In genomic region chr16:79839450-79839849, GRCh38 we compare ENCODE assay signal across 15 cellular contexts.
DNase-seq lines count a peak whose midpoint lies in the region; ATAC-seq and TF ChIP-seq lines count a peak whose summit lies in the region.
"Had no signal": no experiment of that assay in that cellular context is flagged by ENCODE, and none has a peak within 500 bp of the region (broad histone marks: within the 10 kb centered on the region; RNA-seq: fewer than 3 reads in every experiment).

No MANE protein-coding gene starts in this region.

- peaks cover 21% of the 10 kb centered on the region for H3K9me3 Mint-ChIP-seq in activated CD4-positive, alpha-beta T cell treated with anti-CD3 and anti-CD28 coated beads, Interleukin-2, amount 10 ng/mL, durations not matched to agents 24 days and 14 days
- H3K9me3 Mint-ChIP-seq: CD4-positive, alpha-beta T cell had no signal

- 76 to 87% (median 80%) methylated on average over 2 of the region's 2 CpGs for WGBS in heart left ventricle, 4 donors
- WGBS in hepatocyte (ENCODE audit: low lambda C conversion rate, missing lambda C conversion rate) = 72% methylated on average over 2 of the region's 2 CpGs
- WGBS in aorta, 2 donors = 90 to 93% methylated on average over 2 of the region's 2 CpGs

- H3K27me3 Mint-ChIP-seq in activated CD4-positive, alpha-beta T cell treated with anti-CD3 and anti-CD28 coated beads, Interleukin-2, amount 10 ng/mL, durations not matched to agents 24 days and 14 days = peaks cover 2% of the 10 kb centered on the region
- H3K27me3 Mint-ChIP-seq: B cell had no signal

- no peaks in the 10 kb centered on the region for H3K79me2 ChIP-seq in hepatocyte

- peaks cover 0 to 11% (median 0%) of the 10 kb centered on the region in 12 donors for H3K4me1 ChIP-seq in heart left ventricle
- H3K4me1 ChIP-seq in hepatocyte (ENCODE audit: insufficient read depth) = peaks cover 29% of the 10 kb centered on the region
- no peaks in the 10 kb centered on the region for H3K4me1 ChIP-seq in aorta (ENCODE audit: control insufficient read depth in 1 of 2, insufficient read depth in 2 of 2, low read length in 2 of 2)

- peak overlapping the region; percentile 38 for H3K4me2 ChIP-seq in hepatocyte

- H3K4me3 ChIP-seq in heart left ventricle (no peak overlapping the region), hepatocyte (no peak overlapping the region), aorta (ENCODE audit: low read length in 2 of 2) (no peak overlapping the region)

- H2AFZ ChIP-seq in hepatocyte = no peak overlapping the region

- H3K27ac Mint-ChIP-seq in activated CD4-positive, alpha-beta T cell treated with anti-CD3 and anti-CD28 coated beads, Interleukin-2, amount 10 ng/mL, durations not matched to agents 24 days and 14 days = no peak overlapping the region
- H3K27ac Mint-ChIP-seq: B cell; CD4-positive, alpha-beta T cell had no signal

- intact Hi-C loops in heart left ventricle (cut with DNase I) = no loop called here
- intact Hi-C loops in aorta (cut with DNase I) = no loop called here
- intact Hi-C loops in activated CD4-positive, alpha-beta T cell treated with anti-CD3 and anti-CD28 coated beads, Interleukin-2, amount 10 ng/mL, durations not matched to agents 24 days and 14 days (cut with micrococcal nuclease) = no loop called here

- H3K36me3 ChIP-seq in heart left ventricle = no peaks in the 10 kb centered on the region
- H3K36me3 ChIP-seq in hepatocyte (replicated peaks; ENCODE audit: insufficient read depth, low read depth) = no peaks in the 10 kb centered on the region
- H3K36me3 ChIP-seq in aorta (ENCODE audit: control insufficient read depth in 1 of 2, insufficient read depth in 2 of 2, low read length in 1 of 2) = no peaks in the 10 kb centered on the region

- no peaks in the 10 kb centered on the region for H3K9me2 ChIP-seq in hepatocyte (replicated peaks; ENCODE audit: insufficient read depth)

- H3K27me3 ChIP-seq in heart left ventricle (no peaks in the 10 kb centered on the region), hepatocyte (no peaks in the 10 kb centered on the region), aorta (ENCODE audit: control insufficient read depth in 1 of 2, insufficient read depth in 2 of 2, low read length in 1 of 2) (no peaks in the 10 kb centered on the region)

- no peaks in the 10 kb centered on the region for H3K9me3 ChIP-seq in heart left ventricle
- no peaks in the 10 kb centered on the region for H3K9me3 ChIP-seq in hepatocyte (ENCODE audit: low read depth)
- H3K9me3 ChIP-seq in aorta (ENCODE audit: control insufficient read depth, low read length) = no peaks in the 10 kb centered on the region

- TF ChIP-seq CTCF in heart left ventricle (IDR thresholded peaks at IDR 0.05) (no peak), hepatocyte (IDR thresholded peaks at IDR 0.05; ENCODE audit: poor library complexity) (no peak), omental fat pad (IDR thresholded peaks at IDR 0.05) (no peak)

- H4K20me1 ChIP-seq in hepatocyte (ENCODE audit: insufficient read depth, poor library complexity, severe bottlenecking) = no peaks in the 10 kb centered on the region

- H3K4me1 Mint-ChIP-seq in activated CD4-positive, alpha-beta T cell treated with anti-CD3 and anti-CD28 coated beads, Interleukin-2, amount 10 ng/mL, durations not matched to agents 24 days and 14 days = peaks cover 18% of the 10 kb centered on the region
- H3K4me1 Mint-ChIP-seq: B cell had no signal

- TF ChIP-seq POLR2A in heart left ventricle (IDR thresholded peaks at IDR 0.05) = no peak

- DNase-seq in heart left ventricle (no peak), hepatocyte (ENCODE audit: low spot score) (no peak), omental fat pad (ENCODE audit: low spot score) (no peak), aorta (no peak)
- no peak for DNase-seq in activated CD4-positive, alpha-beta T cell treated with anti-CD3 and anti-CD28 coated beads, Interleukin-2, amount 10 ng/mL, durations not matched to agents 24 days and 14 days
- DNase-seq: CD4-positive, alpha-beta T cell; DMS53; H7; NCI-H1930; NCI-H446; NK-92 treated with Interleukin-12 subunit alpha and Interleukin-12 subunit beta, amount 100 ng/mL, for 24 hours; OCI-M1 had no signal

- ATAC-seq in heart left ventricle (peak in 3 of 4 donors; percentile 19 to 52 (median 45)), omental fat pad (ENCODE audit: low FRiP score) (peak; percentile 40), aorta (ENCODE audit: low FRiP score) (peak; percentile 21), HG02588 (IDR thresholded peaks at IDR 0.05; ENCODE audit: unreplicated experiment) (no peak), HG03521 (IDR thresholded peaks at IDR 0.05; ENCODE audit: unreplicated experiment) (no peak)

- H3K27ac ChIP-seq in heart left ventricle = peak overlapping the region in 1 of 12 donors; percentile 5
- H3K27ac ChIP-seq in hepatocyte = peak overlapping the region; percentile 68
- H3K27ac ChIP-seq in aorta (ENCODE audit: low read depth in 1 of 2, low read length in 2 of 2) = no peak overlapping the region

- no peaks in the 10 kb centered on the region for H3K36me3 Mint-ChIP-seq in activated CD4-positive, alpha-beta T cell treated with anti-CD3 and anti-CD28 coated beads, Interleukin-2, amount 10 ng/mL, durations not matched to agents 24 days and 14 days (ENCODE audit: low read depth)

- no peak overlapping the region for H3K4me3 Mint-ChIP-seq in activated CD4-positive, alpha-beta T cell treated with anti-CD3 and anti-CD28 coated beads, Interleukin-2, amount 10 ng/mL, durations not matched to agents 24 days and 14 days
- H3K4me3 Mint-ChIP-seq: B cell; CD4-positive, alpha-beta T cell had no signal

Comparison
In these comparisons a context has a peak if more than half of its experiments do, and no peak if none do; other contexts are left out.
1. ATAC-seq: peak in heart left ventricle (3 of 4), omental fat pad (single experiment) and aorta (single experiment); none in HG02588 (single experiment) and HG03521 (single experiment).